ENCODE assay signal across 14 cellular contexts in genomic region chr9:120914953-120915352, GRCh38. TPM values are rescaled to one million over a fixed set of nuclear protein-coding genes. Genes with fewer than 3 reads are reported as not detected.
A peak's percentile ranks its signal among the peaks of the same experiment; 100 is the strongest.
DNase-seq lines count a peak whose midpoint lies in the region; ATAC-seq and TF ChIP-seq lines count a peak whose summit lies in the region.
"Had no signal": no experiment of that assay in that cellular context is flagged by ENCODE, and none has a peak within 500 bp of the region (broad histone marks: within the 10 kb centered on the region; RNA-seq: fewer than 3 reads in every experiment).

No MANE protein-coding gene starts in this region.

- H3K27ac ChIP-seq in substantia nigra (ENCODE audit: low read depth, low read length, poor library complexity, severe bottlenecking), result peak overlapping the region; percentile 87

- H3K27ac Mint-ChIP-seq in activated T-cell treated with anti-CD3 and anti-CD28 coated beads, Interleukin-2, amount 50 U/mL, for 24 hours, result peak overlapping the region; percentile 94
- H3K27ac Mint-ChIP-seq: dendritic cell treated with granulocyte-macrophage colony-stimulating factor and Interleukin-4, amounts not matched to agents 40 ng/mL and 50 ng/mL, for 4 days had no signal

- no peak overlapping the region for H3K4me3 ChIP-seq in epithelial cell of esophagus (ENCODE audit: low read length)
- H3K4me3 ChIP-seq: smooth muscle cell had no signal

- peak overlapping the region; percentile 18 for H3K4me3 Mint-ChIP-seq in activated T-cell treated with anti-CD3 and anti-CD28 coated beads, Interleukin-2, amount 50 U/mL, for 24 hours
- H3K4me3 Mint-ChIP-seq: dendritic cell treated with granulocyte-macrophage colony-stimulating factor and Interleukin-4, amounts not matched to agents 40 ng/mL and 50 ng/mL, for 4 days had no signal

- peaks cover 2% of the 10 kb centered on the region for H3K9me3 Mint-ChIP-seq in activated T-cell treated with anti-CD3 and anti-CD28 coated beads, Interleukin-2, amount 50 U/mL, for 24 hours
- H3K9me3 Mint-ChIP-seq: dendritic cell treated with granulocyte-macrophage colony-stimulating factor and Interleukin-4, amounts not matched to agents 40 ng/mL and 50 ng/mL, for 4 days had no signal

- ATAC-seq in GM18511 (IDR thresholded peaks at IDR 0.05; ENCODE audit: unreplicated experiment) (no peak), GM18909 (IDR thresholded peaks at IDR 0.05; ENCODE audit: poor library complexity, unreplicated experiment) (no peak)
- ATAC-seq: HepG2 had no signal

- no peak for DNase-seq in activated T-cell treated with anti-CD3 and anti-CD28 coated beads, Interleukin-2, amount 50 U/mL, for 24 hours
- no peak for DNase-seq in activated T-cell treated with anti-CD3 and anti-CD28 coated beads for 4 hours
- DNase-seq in SK-MEL-5 (ENCODE audit: low read depth, low spot score), result peak; percentile 58
- peak; percentile 98 for DNase-seq in epithelial cell of esophagus (ENCODE audit: low read depth)
- no peak for DNase-seq in substantia nigra (lab: John Stamatoyannopoulos, UW)
- no peak for DNase-seq in retina
- DNase-seq: DMS153, NCI-H1048, SW 1271 had no signal

- in situ Hi-C loops in SK-MEL-5 (cut with HindIII; ENCODE audit: low pct_unique_long_range_greater_than_20kb, low sequenced_read_pairs), result no loop called here

- peaks cover 92% of the 10 kb centered on the region for H3K4me1 Mint-ChIP-seq in activated T-cell treated with anti-CD3 and anti-CD28 coated beads, Interleukin-2, amount 50 U/mL, for 24 hours (ENCODE audit: low read depth)

- peaks cover 97% of the 10 kb centered on the region for H3K36me3 Mint-ChIP-seq in activated T-cell treated with anti-CD3 and anti-CD28 coated beads, Interleukin-2, amount 50 U/mL, for 24 hours (ENCODE audit: low read depth)

- no peaks in the 10 kb centered on the region for H3K27me3 Mint-ChIP-seq in activated T-cell treated with anti-CD3 and anti-CD28 coated beads, Interleukin-2, amount 50 U/mL, for 24 hours
- H3K27me3 Mint-ChIP-seq: dendritic cell treated with granulocyte-macrophage colony-stimulating factor and Interleukin-4, amounts not matched to agents 40 ng/mL and 50 ng/mL, for 4 days had no signal

- no peak for TF ChIP-seq CTCF in epithelial cell of esophagus (IDR thresholded peaks at IDR 0.05; ENCODE audit: insufficient read depth, low read depth, low read length, missing control alignments)

RNA-seq across cellular contexts. Expression of gene TRAF1, which starts 11.6 kb away (rescaled TPM):
- total RNA-seq in SK-MEL-5 (2014; rRNA removed; shearing (Covaris generic)), result 0.32 and 0.51 TPM in 2 replicates
- polyA plus RNA-seq in SK-MEL-5 (2015; cell fraction: cytosol; rRNA removed), result 0.80 and 0.83 TPM in 2 replicates
- 1.3 and 2.4 TPM in 2 replicates for polyA plus RNA-seq in SK-MEL-5 (2015; cell fraction: nucleus; rRNA removed)

RNA-seq across cellular contexts. Expression of gene PHF19, which starts 38.0 kb away (rescaled TPM):
- total RNA-seq in SK-MEL-5 (2014; rRNA removed; shearing (Covaris generic)), result 19.0 and 23.9 TPM in 2 replicates
- 41.7 and 51.7 TPM in 2 replicates for polyA plus RNA-seq in SK-MEL-5 (2015; cell fraction: cytosol; rRNA removed)
- polyA plus RNA-seq in SK-MEL-5 (2015; cell fraction: nucleus; rRNA removed), result 36.1 and 85.7 TPM in 2 replicates

Comparison
In these comparisons a context has a peak if more than half of its experiments do, and no peak if none do; other contexts are left out.
1. DNase-seq: peak in SK-MEL-5 (single experiment) and epithelial cell of esophagus (single experiment); none in activated T-cell treated with anti-CD3 and anti-CD28 coated beads, Interleukin-2, amount 50 U/mL, for 24 hours (single experiment), activated T-cell treated with anti-CD3 and anti-CD28 coated beads for 4 hours (single experiment), substantia nigra (0 of 49) and retina (single experiment).